12 cellular contexts compared by ENCODE assay signal in the genomic region with DNA sequence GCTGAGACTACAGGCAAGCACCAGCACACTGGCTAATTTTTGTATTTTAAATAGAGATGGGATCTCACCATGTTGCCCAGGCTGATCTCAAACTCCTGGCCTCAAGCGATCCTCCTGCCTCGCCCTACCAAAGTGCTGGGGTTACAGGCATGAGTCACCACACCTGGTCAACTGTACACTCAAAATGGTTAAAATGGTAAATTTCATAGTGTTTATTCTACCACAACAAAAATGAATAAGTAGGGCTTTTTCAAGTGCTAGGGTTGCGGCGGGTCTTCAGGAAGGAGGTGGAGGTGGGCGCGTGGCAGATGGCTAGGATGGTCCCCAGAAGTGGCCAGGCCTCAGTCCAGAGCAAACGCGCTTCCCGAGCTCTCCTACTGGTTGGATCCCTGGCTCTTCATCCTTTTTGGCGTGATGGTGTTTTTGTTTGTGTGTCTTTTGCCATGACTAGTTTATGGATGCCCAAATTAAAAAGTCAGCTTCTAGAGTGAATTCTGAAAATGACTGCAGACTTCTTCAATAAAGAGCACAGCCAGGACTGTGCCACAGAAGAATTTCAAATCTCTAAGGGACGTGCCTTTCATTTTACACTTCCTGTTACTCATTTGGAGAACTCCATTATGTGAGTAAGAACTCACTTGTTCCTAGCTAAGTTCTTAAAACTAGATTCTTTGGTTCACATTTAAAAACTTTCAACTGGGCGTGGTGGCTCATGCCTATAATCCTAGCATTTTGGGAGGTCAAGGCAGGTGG.
DNase-seq lines count a peak whose midpoint lies in the region; ATAC-seq and TF ChIP-seq lines count a peak whose summit lies in the region.
"Had no signal": no experiment of that assay in that cellular context is flagged by ENCODE, and none has a peak within 500 bp of the region (broad histone marks: within the 10 kb centered on the region; RNA-seq: fewer than 3 reads in every experiment).

No MANE protein-coding gene starts in this region.

- no peaks in the 10 kb centered on the region for H3K27me3 Mint-ChIP-seq in activated CD8-positive, alpha-beta memory T cell treated with anti-CD3 and anti-CD28 coated beads, Interleukin-2, amount 10 ng/mL, durations not matched to agents 7 days and 5 days
- H3K27me3 Mint-ChIP-seq in stimulated activated naive B cell treated with anti-CD40 and anti-IgM and Interleukin-4, amounts not matched to agents 10 μg/mL and 1 μg/mL and 100 μg/mL, for 72 hours = peaks cover 35 to 38% of the 10 kb centered on the region in 2 donors

- peak overlapping the region; percentile 50 for H3K27ac Mint-ChIP-seq in activated CD8-positive, alpha-beta memory T cell treated with anti-CD3 and anti-CD28 coated beads, Interleukin-2, amount 10 ng/mL, durations not matched to agents 7 days and 5 days
- no peak overlapping the region for H3K27ac Mint-ChIP-seq in stimulated activated naive B cell treated with anti-CD40 and anti-IgM and Interleukin-4, amounts not matched to agents 10 μg/mL and 1 μg/mL and 100 μg/mL, for 72 hours

- CTCF ChIA-PET in activated CD8-positive, alpha-beta memory T cell treated with anti-CD3 and anti-CD28 coated beads, Interleukin-2, amount 10 ng/mL, durations not matched to agents 7 days and 5 days (lab: Charles Lee) = no interaction called here

- no peaks in the 10 kb centered on the region for H3K36me3 ChIP-seq in breast epithelium
- H3K36me3 ChIP-seq: cardiac muscle cell had no signal

- DNase-seq in activated CD8-positive, alpha-beta memory T cell treated with anti-CD3 and anti-CD28 coated beads, Interleukin-2, amount 10 ng/mL, durations not matched to agents 7 days and 5 days = no peak
- DNase-seq in activated CD8-positive, alpha-beta memory T cell treated with anti-CD3 and anti-CD28 coated beads, Interleukin-2, amount 50 U/mL, for 4 hours = no peak
- DNase-seq in stimulated activated naive B cell treated with anti-CD40 and anti-IgM and Interleukin-4, amounts not matched to agents 10 μg/mL and 1 μg/mL and 100 μg/mL, for 72 hours = peak; percentile 9
- no peak for DNase-seq in NCI-H82 treated with DMSO at 0.1 percent for 48 hours (lab: John Stamatoyannopoulos, UW; ENCODE audit: unreplicated experiment)
- DNase-seq in breast epithelium (ENCODE audit: low spot score in 2 of 2) = no peak
- no peak for DNase-seq in SHP77 (lab: John Stamatoyannopoulos, UW)
- DNase-seq: mammary epithelial cell, NCI-H226, right cardiac atrium had no signal

- H3K27ac ChIP-seq in breast epithelium = no peak overlapping the region
- H3K27ac ChIP-seq: cardiac muscle cell had no signal

- H3K9me3 ChIP-seq in breast epithelium = peaks cover 6 to 13% of the 10 kb centered on the region in 2 donors

- no peak for TF ChIP-seq POLR2A in breast epithelium (IDR thresholded peaks at IDR 0.05)

- H3K4me1 Mint-ChIP-seq in activated CD8-positive, alpha-beta memory T cell treated with anti-CD3 and anti-CD28 coated beads, Interleukin-2, amount 10 ng/mL, durations not matched to agents 7 days and 5 days = peaks cover 8% of the 10 kb centered on the region
- H3K4me1 Mint-ChIP-seq in stimulated activated naive B cell treated with anti-CD40 and anti-IgM and Interleukin-4, amounts not matched to agents 10 μg/mL and 1 μg/mL and 100 μg/mL, for 72 hours = peaks cover 3 to 15% of the 10 kb centered on the region in 2 donors

- peaks cover 3% of the 10 kb centered on the region for H3K9me3 Mint-ChIP-seq in activated CD8-positive, alpha-beta memory T cell treated with anti-CD3 and anti-CD28 coated beads, Interleukin-2, amount 10 ng/mL, durations not matched to agents 7 days and 5 days (ENCODE audit: low read depth)
- peaks cover 12% of the 10 kb centered on the region in 2 donors for H3K9me3 Mint-ChIP-seq in stimulated activated naive B cell treated with anti-CD40 and anti-IgM and Interleukin-4, amounts not matched to agents 10 μg/mL and 1 μg/mL and 100 μg/mL, for 72 hours

- no peak for TF ChIP-seq CTCF in breast epithelium (IDR thresholded peaks at IDR 0.05)

- no peak overlapping the region for H3K4me3 ChIP-seq in breast epithelium
- H3K4me3 ChIP-seq: cardiac muscle cell had no signal

- no peak overlapping the region for H3K4me3 Mint-ChIP-seq in activated CD8-positive, alpha-beta memory T cell treated with anti-CD3 and anti-CD28 coated beads, Interleukin-2, amount 10 ng/mL, durations not matched to agents 7 days and 5 days
- H3K4me3 Mint-ChIP-seq in stimulated activated naive B cell treated with anti-CD40 and anti-IgM and Interleukin-4, amounts not matched to agents 10 μg/mL and 1 μg/mL and 100 μg/mL, for 72 hours = no peak overlapping the region

- ATAC-seq in activated CD8-positive, alpha-beta memory T cell treated with anti-CD3 and anti-CD28 coated beads, Interleukin-2, amount 10 ng/mL, durations not matched to agents 7 days and 5 days = peak; percentile 71
- ATAC-seq in GM21723 (IDR thresholded peaks at IDR 0.05; ENCODE audit: unreplicated experiment) (peak; percentile 94), HG03354 (IDR thresholded peaks at IDR 0.05; ENCODE audit: poor library complexity, severe bottlenecking, unreplicated experiment) (peak; percentile 92)
- peak; percentile 98 to 99 for ATAC-seq in stimulated activated naive B cell treated with anti-CD40 and anti-IgM and Interleukin-4, amounts not matched to agents 10 μg/mL and 1 μg/mL and 100 μg/mL, for 72 hours (replicated peaks)
- ATAC-seq: right cardiac atrium had no signal

- peaks cover 0 to 3% of the 10 kb centered on the region in 2 donors for H3K27me3 ChIP-seq in breast epithelium
- H3K27me3 ChIP-seq: cardiac muscle cell had no signal

- no peaks in the 10 kb centered on the region for H3K4me1 ChIP-seq in breast epithelium

- H3K36me3 Mint-ChIP-seq in activated CD8-positive, alpha-beta memory T cell treated with anti-CD3 and anti-CD28 coated beads, Interleukin-2, amount 10 ng/mL, durations not matched to agents 7 days and 5 days = peaks cover 1% of the 10 kb centered on the region
- peaks cover 0 to 7% of the 10 kb centered on the region in 2 donors for H3K36me3 Mint-ChIP-seq in stimulated activated naive B cell treated with anti-CD40 and anti-IgM and Interleukin-4, amounts not matched to agents 10 μg/mL and 1 μg/mL and 100 μg/mL, for 72 hours

- intact Hi-C loops in breast epithelium (cut with DNase I; ENCODE audit: low total_unique reads) = no loop called here
